In the genomic region with DNA sequence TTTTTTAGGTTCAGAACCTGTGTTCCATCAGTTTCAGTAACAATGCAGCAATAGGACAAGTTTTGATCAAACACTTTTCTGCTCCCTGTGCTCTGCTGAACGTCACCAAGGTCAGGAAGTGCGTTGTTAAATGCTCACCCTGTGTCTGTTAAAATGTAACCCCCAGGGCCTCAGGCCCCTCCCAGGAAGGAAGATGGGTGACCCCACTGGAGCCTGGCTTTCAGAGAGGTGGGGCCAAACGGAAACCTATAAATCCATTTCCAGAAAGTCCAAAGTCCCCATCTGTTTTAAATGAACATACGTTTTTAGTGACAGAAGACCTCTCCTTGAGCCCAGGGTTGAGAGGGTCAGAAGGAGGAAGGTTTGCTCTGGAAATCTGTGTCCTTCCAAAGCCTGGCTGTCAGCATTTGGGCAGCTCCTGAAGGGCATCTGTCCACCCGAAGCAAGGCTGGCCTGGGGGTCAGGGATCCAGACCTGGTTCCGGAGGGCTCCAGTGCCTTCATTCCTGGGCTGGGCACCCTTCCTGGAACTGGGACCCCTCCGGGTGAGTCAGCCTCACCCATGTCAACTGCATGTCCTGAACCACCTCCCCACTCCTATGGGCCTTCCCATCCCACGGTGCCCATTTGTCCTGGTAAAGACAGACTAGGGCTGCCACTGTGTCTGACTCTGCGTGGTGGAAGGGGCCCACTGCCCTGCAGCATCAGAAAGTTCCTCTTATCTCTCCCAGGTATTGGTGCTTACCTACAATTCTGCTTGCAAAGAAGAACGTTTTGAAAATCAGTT, we compare ENCODE assay signal across 10 cellular contexts.
A peak's percentile ranks its signal among the peaks of the same experiment; 100 is the strongest.
DNase-seq lines count a peak whose midpoint lies in the region; ATAC-seq, FAIRE-seq and TF ChIP-seq lines count a peak whose summit lies in the region.
"Had no signal": no experiment of that assay in that cellular context is flagged by ENCODE, and none has a peak within 500 bp of the region (broad histone marks: within the 10 kb centered on the region; RNA-seq: fewer than 3 reads in every experiment).

No MANE protein-coding gene starts in this region.

- no peak for TF ChIP-seq RAD21 in GM12878 (IDR thresholded peaks at IDR 0.05; ENCODE audit: insufficient read depth, low read depth, low read length)

- no peak for TF ChIP-seq POLR2A in GM12878 (IDR thresholded peaks at IDR 0.05; ENCODE audit: low read depth, low read length)

- H3K4me2 ChIP-seq in GM12878 (ENCODE audit: control insufficient read depth, insufficient read depth): no peak overlapping the region

- no peak overlapping the region for H3K27ac Mint-ChIP-seq in stimulated activated effector memory CD8-positive, alpha-beta T cell treated with anti-CD3 and anti-CD28 coated beads, Interleukin-12 subunit alpha, Interleukin-12 subunit beta, amount 100 ng/mL, for 72 hours

- H3K4me3 ChIP-seq in GM12878: no peak overlapping the region
- H3K4me3 ChIP-seq in psoas muscle: no peak overlapping the region

- peaks cover 33% of the 10 kb centered on the region for H3K4me1 Mint-ChIP-seq in stimulated activated effector memory CD8-positive, alpha-beta T cell treated with anti-CD3 and anti-CD28 coated beads, Interleukin-12 subunit alpha, Interleukin-12 subunit beta, amount 100 ng/mL, for 72 hours

- ATAC-seq in HG03432 (IDR thresholded peaks at IDR 0.05; ENCODE audit: unreplicated experiment) (peak; percentile 75), GM12878 (0 out of 3 replicates have a peak, but pooled peaks have one; percentile 29), psoas muscle (no peak), GM21723 (IDR thresholded peaks at IDR 0.05; ENCODE audit: unreplicated experiment) (no peak)
- ATAC-seq in stimulated activated effector memory CD8-positive, alpha-beta T cell treated with anti-CD3 and anti-CD28 coated beads, Interleukin-12 subunit alpha, Interleukin-12 subunit beta, amount 100 ng/mL, for 72 hours: peak; percentile 31
- ATAC-seq in activated CD4-positive, CD25-positive, alpha-beta regulatory T cell treated with anti-CD3 and anti-CD28 coated beads, Interleukin-2, amount 50 U/mL, for 24 hours: no peak
- ATAC-seq: esophagus mucosa had no signal

- H3K9me3 Mint-ChIP-seq in stimulated activated effector memory CD8-positive, alpha-beta T cell treated with anti-CD3 and anti-CD28 coated beads, Interleukin-12 subunit alpha, Interleukin-12 subunit beta, amount 100 ng/mL, for 72 hours: no peaks in the 10 kb centered on the region

- intact Hi-C loops in GM12878 (cut with micrococcal nuclease; ENCODE audit: unreplicated experiment) (no loop called here), psoas muscle (cut with DNase I) (no loop called here)

- H4K20me1 ChIP-seq in GM12878 (ENCODE audit: control insufficient read depth, insufficient read depth): no peaks in the 10 kb centered on the region

- no peak for FAIRE-seq in GM12878 (lab: Jason Lieb, UNC)

- 17% methylated on average over 10 of the region's 10 CpGs for WGBS in GM12878 (ENCODE audit: insufficient coverage, insufficient replicate concordance, low lambda C conversion rate, missing lambda C conversion rate)
- WGBS in psoas muscle, 3 donors: 77 to 84% (median 82%) methylated on average over 10 of the region's 10 CpGs

- RAD21 ChIA-PET in GM12878 (lab: Charles Lee; ENCODE audit: unreplicated experiment): no interaction called here

- no peaks in the 10 kb centered on the region for H3K36me3 ChIP-seq in GM12878 (ENCODE audit: control insufficient read depth in 2 of 2, insufficient read depth in 2 of 2, low read length in 1 of 2)
- H3K36me3 ChIP-seq in psoas muscle (ENCODE audit: insufficient read depth in 1 of 2, low read depth in 1 of 2): no peaks in the 10 kb centered on the region

- in situ Hi-C loops in GM12878 (cut with MboI): no loop called here

- TF ChIP-seq CTCF in GM12878 (IDR thresholded peaks at IDR 0.05 in 2 of 3, conservative IDR thresholded peaks at IDR 0.05 in 1 of 3; ENCODE audit: control insufficient read depth in 2 of 3, extremely low read depth in 1 of 3, insufficient read depth in 1 of 3, low read depth in 3 of 3, low read length in 3 of 3): no peak
- TF ChIP-seq CTCF in psoas muscle (IDR thresholded peaks at IDR 0.05): no peak

- H3K4me1 ChIP-seq in GM12878 (ENCODE audit: control insufficient read depth, insufficient read depth, low read length) (no peaks in the 10 kb centered on the region), psoas muscle (no peaks in the 10 kb centered on the region)

- peak; percentile 41 for DNase-seq in activated T-cell treated with anti-CD3 and anti-CD28 coated beads, Interleukin-2, amount 50 U/mL, for 1 hour
- no peak for DNase-seq in activated T-cell treated with anti-CD3 and anti-CD28 coated beads for 4 hours
- DNase-seq in GM12878 (ENCODE audit: low read depth, low spot score): peak; percentile 9
- no peak for DNase-seq in stimulated activated effector memory CD8-positive, alpha-beta T cell treated with anti-CD3 and anti-CD28 coated beads, Interleukin-12 subunit alpha, Interleukin-12 subunit beta, amount 100 ng/mL, for 72 hours (ENCODE audit: low spot score in 2 of 2)
- DNase-seq in psoas muscle: no peak
- DNase-seq: islet precursor cell had no signal

- no peak overlapping the region for H2AFZ ChIP-seq in GM12878 (ENCODE audit: control insufficient read depth, low read depth, low read length)

- BruUV-seq in GM12878 (replicated peaks; lab: Mats Ljungman, UMichigan): no TSS peak

- CTCF ChIA-PET in GM12878 (lab: Yijun Ruan, JAX): no interaction called here

- no peak overlapping the region for H3K4me3 Mint-ChIP-seq in stimulated activated effector memory CD8-positive, alpha-beta T cell treated with anti-CD3 and anti-CD28 coated beads, Interleukin-12 subunit alpha, Interleukin-12 subunit beta, amount 100 ng/mL, for 72 hours

- peaks cover 0 to 4% of the 10 kb centered on the region in 2 experiments; a peak in 2 of 4 replicates for H3K27me3 ChIP-seq in GM12878 (replicated peaks in 1 of 2; ENCODE audit: control insufficient read depth in 2 of 2, insufficient read depth in 2 of 2, low read length in 1 of 2)
- no peaks in the 10 kb centered on the region for H3K27me3 ChIP-seq in psoas muscle (ENCODE audit: insufficient read depth in 3 of 3, low read length in 2 of 3)

- POLR2A ChIA-PET in GM12878 (lab: Charles Lee): no interaction called here

- H3K9me3 ChIP-seq in GM12878 (replicated peaks; ENCODE audit: control insufficient read depth, insufficient read depth, low read length): no peaks in the 10 kb centered on the region
- H3K9me3 ChIP-seq in psoas muscle: no peaks in the 10 kb centered on the region

- TF ChIP-seq EP300 in GM12878 (IDR thresholded peaks at IDR 0.05; ENCODE audit: borderline replicate concordance in 1 of 2, control insufficient read depth in 1 of 2, low read depth in 2 of 2, low read length in 2 of 2): no peak

- H3K27ac ChIP-seq in GM12878 (ENCODE audit: control insufficient read depth, insufficient read depth) (no peak overlapping the region), psoas muscle (no peak overlapping the region)

- no peak overlapping the region for H3K9ac ChIP-seq in GM12878 (ENCODE audit: control insufficient read depth, insufficient read depth, low read length)

- H3K36me3 Mint-ChIP-seq in stimulated activated effector memory CD8-positive, alpha-beta T cell treated with anti-CD3 and anti-CD28 coated beads, Interleukin-12 subunit alpha, Interleukin-12 subunit beta, amount 100 ng/mL, for 72 hours: no peaks in the 10 kb centered on the region

- H3K79me2 ChIP-seq in GM12878 (ENCODE audit: control insufficient read depth, insufficient read depth, low read length): no peaks in the 10 kb centered on the region

- SMC1A ChIA-PET in GM12878 (lab: Charles Lee; ENCODE audit: uncharacterized antibody, unreplicated experiment): no interaction called here

TF ChIP-seq in GM12878, 131 proteins besides CTCF, POLR2A, EP300 and RAD21:
- no peak for TF ChIP-seq RCOR1 (conservative IDR thresholded peaks at IDR 0.05; ENCODE audit: low read depth, low read length)

Comparison
In these comparisons a context has a peak if more than half of its experiments do, and no peak if none do; other contexts are left out.
1. DNase-seq: peak in activated T-cell treated with anti-CD3 and anti-CD28 coated beads, Interleukin-2, amount 50 U/mL, for 1 hour (single experiment) and GM12878 (single experiment); none in activated T-cell treated with anti-CD3 and anti-CD28 coated beads for 4 hours (single experiment), stimulated activated effector memory CD8-positive, alpha-beta T cell treated with anti-CD3 and anti-CD28 coated beads, Interleukin-12 subunit alpha, Interleukin-12 subunit beta, amount 100 ng/mL, for 72 hours (0 of 2) and psoas muscle (0 of 2).
2. ATAC-seq: peak in HG03432 (single experiment), GM12878 (single experiment) and stimulated activated effector memory CD8-positive, alpha-beta T cell treated with anti-CD3 and anti-CD28 coated beads, Interleukin-12 subunit alpha, Interleukin-12 subunit beta, amount 100 ng/mL, for 72 hours (single experiment); none in psoas muscle (0 of 4), activated CD4-positive, CD25-positive, alpha-beta regulatory T cell treated with anti-CD3 and anti-CD28 coated beads, Interleukin-2, amount 50 U/mL, for 24 hours (0 of 2) and GM21723 (single experiment).